In genomic region chr7:157541295-157541608, GRCh38 we compare ENCODE assay signal across 18 cellular contexts.
DNase-seq lines count a peak whose midpoint lies in the region; FAIRE-seq and TF ChIP-seq lines count a peak whose summit lies in the region.
"Had no signal": no experiment of that assay in that cellular context is flagged by ENCODE, and none has a peak within 500 bp of the region (broad histone marks: within the 10 kb centered on the region; RNA-seq: fewer than 3 reads in every experiment).

No MANE protein-coding gene starts in this region.

- WGBS in esophagus muscularis mucosa, result 90% methylated on average over 12 of the region's 12 CpGs

- H3K4me3 Mint-ChIP-seq in glutamatergic neuron (ENCODE audit: unreplicated experiment), result no peak overlapping the region

- peak; percentile 70 for DNase-seq in NCI-H748 (lab: John Stamatoyannopoulos, UW; ENCODE audit: unreplicated experiment)
- no peak for DNase-seq in NCI-H748 treated with DMSO at 0.1 percent for 48 hours (lab: John Stamatoyannopoulos, UW)
- peak; percentile 3 for DNase-seq in BE2C
- peak; percentile 10 for DNase-seq in glutamatergic neuron
- DNase-seq in osteoblast (ENCODE audit: insufficient read length, low spot score, missing footprints), result peak; percentile 70
- no peak for DNase-seq in esophagus muscularis mucosa (ENCODE audit: extremely low spot score)
- no peak for DNase-seq in GM12891 (ENCODE audit: insufficient read length, low spot score)
- no peak for DNase-seq in RKO (ENCODE audit: low spot score)
- DNase-seq: C1 segment of cervical spinal cord, COR-L47, DMS153, EL, Kasumi-1, NCI-H1930, NCI-H2171, NCI-H446 treated with DMSO at 0.1 percent for 48 hours had no signal

- TF ChIP-seq POLR2A in esophagus muscularis mucosa (IDR thresholded peaks at IDR 0.05; ENCODE audit: low read depth), result no peak
- TF ChIP-seq POLR2A in GM12891 (IDR thresholded peaks at IDR 0.05; ENCODE audit: low read depth, low read length), result no peak

- no peaks in the 10 kb centered on the region for H4K20me1 ChIP-seq in osteoblast (ENCODE audit: insufficient read depth, low read length)

- H3K9me3 ChIP-seq in BE2C (no peaks in the 10 kb centered on the region), osteoblast (ENCODE audit: low read depth, low read length) (no peaks in the 10 kb centered on the region), esophagus muscularis mucosa (no peaks in the 10 kb centered on the region)
- H3K9me3 ChIP-seq: Peyer's patch had no signal

- peaks cover 9% of the 10 kb centered on the region for H3K27me3 Mint-ChIP-seq in glutamatergic neuron (ENCODE audit: unreplicated experiment)

- TF ChIP-seq EP300 in esophagus muscularis mucosa (IDR thresholded peaks at IDR 0.05), result no peak

- no peak for FAIRE-seq in GM12891 (lab: Jason Lieb, UNC)

- H3K36me3 ChIP-seq in BE2C, result no peaks in the 10 kb centered on the region
- H3K36me3 ChIP-seq in osteoblast (ENCODE audit: insufficient read depth, low read length), result no peaks in the 10 kb centered on the region
- H3K36me3 ChIP-seq in esophagus muscularis mucosa, result peaks cover 0 to 5% (median 0%) of the 10 kb centered on the region in 4 donors
- H3K36me3 ChIP-seq: Peyer's patch had no signal

- H3K4me1 ChIP-seq in BE2C, result no peaks in the 10 kb centered on the region
- H3K4me1 ChIP-seq in osteoblast (ENCODE audit: insufficient read depth, low read length), result no peaks in the 10 kb centered on the region
- H3K4me1 ChIP-seq in esophagus muscularis mucosa, result no peaks in the 10 kb centered on the region
- H3K4me1 ChIP-seq: Peyer's patch had no signal

- no peak for TF ChIP-seq CTCF in BE2C (IDR thresholded peaks at IDR 0.05; ENCODE audit: low read depth, low read length)
- no peak for TF ChIP-seq CTCF in glutamatergic neuron (IDR thresholded peaks at IDR 0.05; ENCODE audit: partially characterized antibody, unreplicated experiment)
- no peak for TF ChIP-seq CTCF in osteoblast (IDR thresholded peaks at IDR 0.05; ENCODE audit: extremely low read depth, low read depth, low read length)
- no peak for TF ChIP-seq CTCF in esophagus muscularis mucosa (IDR thresholded peaks at IDR 0.05)

- no peak overlapping the region for H2AFZ ChIP-seq in osteoblast (ENCODE audit: low read length)

- H3K27ac ChIP-seq in osteoblast (ENCODE audit: low read depth, low read length) (no peak overlapping the region), esophagus muscularis mucosa (replicated peaks in 1 of 4) (no peak overlapping the region)
- H3K27ac ChIP-seq: 22Rv1, Peyer's patch had no signal

- H3K9me3 Mint-ChIP-seq in glutamatergic neuron (ENCODE audit: unreplicated experiment), result peaks cover 9% of the 10 kb centered on the region

- no peaks in the 10 kb centered on the region for H3K27me3 ChIP-seq in BE2C
- H3K27me3 ChIP-seq in osteoblast (ENCODE audit: insufficient read depth, low read length), result no peaks in the 10 kb centered on the region
- H3K27me3 ChIP-seq in esophagus muscularis mucosa, result no peaks in the 10 kb centered on the region
- H3K27me3 ChIP-seq: Peyer's patch had no signal

- H3K79me2 ChIP-seq in osteoblast (ENCODE audit: insufficient read depth, low read length), result no peaks in the 10 kb centered on the region

- peaks cover 10% of the 10 kb centered on the region for H3K36me3 Mint-ChIP-seq in glutamatergic neuron (ENCODE audit: unreplicated experiment)

- intact Hi-C loops in esophagus muscularis mucosa (cut with DNase I), result no loop called here

- H3K4me2 ChIP-seq in osteoblast (ENCODE audit: insufficient read depth, low read length), result no peak overlapping the region

- H3K4me3 ChIP-seq in BE2C (ENCODE audit: low read depth, low read length) (no peak overlapping the region), osteoblast (ENCODE audit: insufficient read depth, low read length) (no peak overlapping the region), esophagus muscularis mucosa (no peak overlapping the region)
- H3K4me3 ChIP-seq: Peyer's patch had no signal

- H3K4me1 Mint-ChIP-seq in glutamatergic neuron (ENCODE audit: low read depth, unreplicated experiment), result no peaks in the 10 kb centered on the region

- no peak overlapping the region for H3K27ac Mint-ChIP-seq in glutamatergic neuron (ENCODE audit: unreplicated experiment)

TF ChIP-seq in GM12891, 5 proteins besides CTCF, POLR2A, EP300 and RAD21:
- TF ChIP-seq PAX5 (IDR thresholded peaks at IDR 0.05; ENCODE audit: insufficient read depth, low read length, severe bottlenecking) (no peak), TAF1 (IDR thresholded peaks at IDR 0.05; ENCODE audit: low read depth, low read length) (no peak), POU2F2 (IDR thresholded peaks at IDR 0.05; ENCODE audit: low read depth, low read length) (no peak), SPI1 (IDR thresholded peaks at IDR 0.05; ENCODE audit: low read depth, low read length) (no peak), POLR2AphosphoS5 (IDR thresholded peaks at IDR 0.05; ENCODE audit: low read depth, low read length) (no peak)

Comparison
In these comparisons a context has a peak if more than half of its experiments do, and no peak if none do; other contexts are left out.
1. DNase-seq: peak in NCI-H748 (single experiment), BE2C (single experiment), glutamatergic neuron (single experiment) and osteoblast (single experiment); none in NCI-H748 treated with DMSO at 0.1 percent for 48 hours (single experiment), esophagus muscularis mucosa (single experiment), GM12891 (single experiment) and RKO (single experiment).